In the genomic region with DNA sequence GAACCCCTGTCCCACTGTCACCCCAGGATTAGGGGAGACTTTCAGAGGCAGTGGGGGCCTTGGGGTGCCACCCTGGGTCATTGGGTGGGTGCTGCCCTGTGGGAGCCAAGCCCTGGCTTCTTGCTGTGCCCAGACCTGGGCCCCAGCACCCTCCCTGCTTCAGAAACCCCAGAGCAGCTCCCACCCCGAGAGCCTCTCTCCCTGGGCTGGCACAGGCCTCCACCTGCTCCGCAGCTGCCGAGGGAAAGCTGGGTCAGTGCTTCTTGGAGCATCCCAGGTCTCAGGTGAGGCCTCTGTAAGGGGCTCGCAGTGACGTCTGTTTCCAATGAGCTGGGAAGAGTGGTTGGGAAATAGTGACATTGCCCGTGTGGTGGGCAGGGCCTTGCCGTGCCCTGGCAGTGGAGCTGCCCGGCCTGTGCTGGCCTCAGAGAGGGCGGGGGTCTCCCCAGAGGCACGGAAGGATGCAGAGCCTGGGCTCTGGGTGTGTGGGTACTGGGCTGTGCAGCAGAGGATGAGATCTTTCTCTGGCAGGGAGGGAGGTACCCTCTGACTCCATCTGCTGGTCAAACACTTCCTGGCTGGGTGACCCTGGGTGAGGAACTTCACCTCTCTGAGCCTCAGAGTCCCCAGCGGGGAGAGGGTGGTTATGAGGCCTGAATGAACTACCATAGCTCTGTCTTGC, we compare ENCODE assay signal across 8 cellular contexts. TPM values are rescaled to one million over a fixed set of nuclear protein-coding genes. Genes with fewer than 3 reads are reported as not detected.
DNase-seq lines count a peak whose midpoint lies in the region; ATAC-seq, FAIRE-seq and TF ChIP-seq lines count a peak whose summit lies in the region.

No MANE protein-coding gene starts in this region.

- DNase-seq in HCT116 (ENCODE audit: low read depth, low spot score) (no peak), body of pancreas (peak; percentile 56 to 58 (median 58)), mesenchymal stem cell (peak; percentile 45), occipital lobe (lab: John Stamatoyannopoulos, UW) (no peak), GM12892 (ENCODE audit: insufficient read length) (no peak)

- no peaks in the 10 kb centered on the region for H3K9me3 ChIP-seq in BLaER1
- H3K9me3 ChIP-seq in HCT116 (ENCODE audit: control insufficient read depth in 1 of 2, insufficient read depth in 1 of 2, low read depth in 1 of 2, low read length in 2 of 2): no peaks in the 10 kb centered on the region
- no peaks in the 10 kb centered on the region for H3K9me3 ChIP-seq in body of pancreas
- no peaks in the 10 kb centered on the region for H3K9me3 ChIP-seq in mesenchymal stem cell (ENCODE audit: control insufficient read depth, low read length)

- H2BK15ac ChIP-seq in mesenchymal stem cell (ENCODE audit: low read depth, poor library complexity, severe bottlenecking): no peak overlapping the region

- FAIRE-seq in GM12892 (lab: Jason Lieb, UNC): no peak

- peak; percentile 37 for ATAC-seq in HCT116
- ATAC-seq in body of pancreas: peak; percentile 29
- ATAC-seq in HG03469 (IDR thresholded peaks at IDR 0.05; ENCODE audit: unreplicated experiment): no peak
- no peak for ATAC-seq in GM19035 (IDR thresholded peaks at IDR 0.05; ENCODE audit: unreplicated experiment)

- no peak overlapping the region for H2BK12ac ChIP-seq in mesenchymal stem cell (ENCODE audit: low read length in 2 of 2)

- H4K91ac ChIP-seq in mesenchymal stem cell (ENCODE audit: low read length): no peak overlapping the region

- H3K79me2 ChIP-seq in HCT116 (ENCODE audit: insufficient read depth, low read length): no peaks in the 10 kb centered on the region

- H3K4me2 ChIP-seq in BLaER1 (peak overlapping the region; percentile 99), HCT116 (ENCODE audit: low read length) (no peak overlapping the region), mesenchymal stem cell (ENCODE audit: low read length, poor library complexity, severe bottlenecking) (no peak overlapping the region)

- peaks cover 98% of the 10 kb centered on the region for H3K4me1 ChIP-seq in BLaER1
- H3K4me1 ChIP-seq in HCT116 (ENCODE audit: control insufficient read depth in 1 of 2, insufficient read depth in 2 of 2, low read length in 2 of 2): peaks cover 13 to 18% of the 10 kb centered on the region in 2 experiments
- H3K4me1 ChIP-seq in body of pancreas: peaks cover 76% of the 10 kb centered on the region
- peaks cover 24% of the 10 kb centered on the region for H3K4me1 ChIP-seq in mesenchymal stem cell (ENCODE audit: control insufficient read depth, insufficient read depth, low read depth, low read length)

- H3K4me3 ChIP-seq in BLaER1 (peak overlapping the region; percentile 47; the same call in 1 of the 2 replicates), HCT116 (replicated peaks in 1 of 2; ENCODE audit: low read depth in 1 of 2, low read length in 2 of 2) (no peak overlapping the region), body of pancreas (no peak overlapping the region), mesenchymal stem cell (ENCODE audit: insufficient read depth in 1 of 2, low read depth in 1 of 2, low read length in 2 of 2) (no peak overlapping the region)

- peaks cover 37% of the 10 kb centered on the region for H3K79me1 ChIP-seq in mesenchymal stem cell (replicated peaks; ENCODE audit: low read length, poor library complexity, severe bottlenecking)

- H3K23ac ChIP-seq in mesenchymal stem cell (ENCODE audit: low read length in 2 of 2): no peak overlapping the region

- CTCF ChIA-PET in HCT116 (lab: Charles Lee): interaction anchor here (1.0 kb wide), 1 partner anchor 116 kb away, joined by 3 read pairs; no protein-coding TSS in a partner anchor

- no peak overlapping the region for H3K14ac ChIP-seq in mesenchymal stem cell (ENCODE audit: low read length in 2 of 2)

- intact Hi-C loops in HCT116 (cut with micrococcal nuclease) (loop anchor here (10.0 kb wide), 1 partner anchor 46 kb away; no protein-coding TSS in a partner anchor), body of pancreas (cut with DNase I) (no loop called here)

- POLR2A ChIA-PET in HCT116 (lab: Charles Lee): no interaction called here

- TF ChIP-seq POLR2A in HCT116 (IDR thresholded peaks at IDR 0.05; ENCODE audit: borderline replicate concordance, extremely low read depth, insufficient read depth, insufficient read length): no peak
- no peak for TF ChIP-seq POLR2A in body of pancreas (IDR thresholded peaks at IDR 0.05)
- TF ChIP-seq POLR2A in GM12892 (IDR thresholded peaks at IDR 0.05; ENCODE audit: low read depth, low read length): no peak

- no peak overlapping the region for H3K18ac ChIP-seq in mesenchymal stem cell (ENCODE audit: low read depth in 1 of 2, low read length in 2 of 2)

- H3K27me3 ChIP-seq in BLaER1: no peaks in the 10 kb centered on the region
- no peaks in the 10 kb centered on the region for H3K27me3 ChIP-seq in HCT116 (ENCODE audit: insufficient read depth, low read length)
- H3K27me3 ChIP-seq in body of pancreas: no peaks in the 10 kb centered on the region
- H3K27me3 ChIP-seq in mesenchymal stem cell (ENCODE audit: control insufficient read depth in 1 of 2, insufficient read depth in 1 of 2, low read length in 2 of 2): no peaks in the 10 kb centered on the region

- H2AFZ ChIP-seq in HCT116 (ENCODE audit: low read depth, low read length, poor library complexity, severe bottlenecking) (no peak overlapping the region), mesenchymal stem cell (ENCODE audit: low read depth, low read length) (no peak overlapping the region)

- H4K8ac ChIP-seq in mesenchymal stem cell (ENCODE audit: low read length): no peak overlapping the region

- no peak overlapping the region for H2BK5ac ChIP-seq in mesenchymal stem cell (ENCODE audit: low read depth, low read length, poor library complexity, severe bottlenecking)

- no peak overlapping the region for H2AK5ac ChIP-seq in mesenchymal stem cell (ENCODE audit: low read length, severe bottlenecking)

- H3K4ac ChIP-seq in mesenchymal stem cell (ENCODE audit: low read depth in 1 of 2, low read length in 2 of 2): no peak overlapping the region

- TF ChIP-seq CTCF in HCT116 (IDR thresholded peaks at IDR 0.05 in 2 of 3, conservative IDR thresholded peaks at IDR 0.05 in 1 of 3; ENCODE audit: borderline replicate concordance in 1 of 3, insufficient read depth in 1 of 3, low read depth in 2 of 3, low read length in 2 of 3) (peak; percentile 20 to 60 (median 48); a peak in 5 of 6 replicates), body of pancreas (IDR thresholded peaks at IDR 0.05) (peak in 6 of 7 experiments; percentile 9 to 54 (median 38))

- no peak; the same call in 1 of the 2 replicates for TF ChIP-seq RAD21 in HCT116 (IDR thresholded peaks at IDR 0.05; ENCODE audit: low read depth)

- BruUV-seq in HCT116 (replicated peaks; lab: Mats Ljungman, UMichigan): no TSS peak

- 36 to 56% methylated on average over 3 to 11 of the region's 11 CpGs for WGBS in body of pancreas, 2 donors
- 90% methylated on average over 11 of the region's 11 CpGs for WGBS in mesenchymal stem cell

- H3K9ac ChIP-seq in BLaER1: peak overlapping the region; percentile 68
- no peak overlapping the region for H3K9ac ChIP-seq in HCT116 (ENCODE audit: low read length)
- H3K9ac ChIP-seq in mesenchymal stem cell (ENCODE audit: low read length): peak overlapping the region; percentile 44

- H4K20me1 ChIP-seq in BLaER1 (peaks cover 68% of the 10 kb centered on the region), HCT116 (ENCODE audit: insufficient read depth) (no peaks in the 10 kb centered on the region)

- H3K36me3 ChIP-seq in BLaER1 (peaks cover 43% of the 10 kb centered on the region), HCT116 (ENCODE audit: control insufficient read depth in 1 of 2, insufficient read depth in 2 of 2, low read length in 2 of 2) (peaks cover 18 to 20% of the 10 kb centered on the region in 2 experiments; a peak in 2 of 4 replicates), body of pancreas (replicated peaks in 1 of 2; ENCODE audit: insufficient read depth in 1 of 2, low read depth in 2 of 2) (peaks cover 0 to 14% of the 10 kb centered on the region in 2 donors), mesenchymal stem cell (ENCODE audit: control insufficient read depth in 1 of 2, insufficient read depth in 2 of 2, low read depth in 1 of 2, low read length in 2 of 2) (peaks cover 70 to 75% of the 10 kb centered on the region in 2 experiments)

- RAD21 ChIA-PET in HCT116 (lab: Charles Lee; ENCODE audit: low non-redundant PET in 1 of 2, low total read pairs in 2 of 2, uncharacterized antibody in 2 of 2, unreplicated experiment in 2 of 2): no interaction called here

- no peaks in the 10 kb centered on the region for H3K9me2 ChIP-seq in HCT116 (ENCODE audit: insufficient read depth)

- H3K27ac ChIP-seq in BLaER1 (peak overlapping the region; percentile 84), HCT116 (ENCODE audit: low read depth, low read length) (no peak overlapping the region), body of pancreas (peak overlapping the region; percentile 63 to 87 (median 72)), mesenchymal stem cell (ENCODE audit: low read length, poor library complexity, severe bottlenecking) (no peak overlapping the region)

- H2BK120ac ChIP-seq in mesenchymal stem cell (ENCODE audit: low read depth, low read length): no peak overlapping the region

TF ChIP-seq in HCT116, 20 proteins besides CTCF, POLR2A, EP300 and RAD21 (continues in another document):
- no peak for TF ChIP-seq SIN3A (IDR thresholded peaks at IDR 0.05; ENCODE audit: low read depth)

RNA-seq across cellular contexts. Expression of a gene that starts 23.0 kb away (rescaled TPM):
- total RNA-seq in HCT116 (2021; ENCODE audit: unreplicated experiment): 0.47 TPM
- polyA plus RNA-seq in HCT116 (2012): 1.7 and 2.5 TPM in 2 replicates
- not detected for total RNA-seq in body of pancreas
- polyA plus RNA-seq in mesenchymal stem cell (2013, experiment 1 of 2): 0.17 TPM
- 0.27 TPM for polyA plus RNA-seq in mesenchymal stem cell (2013, experiment 2 of 2)
- 0.31 TPM for total RNA-seq in occipital lobe
- 0.70 TPM for polyA plus RNA-seq in GM12892 (2012; ENCODE audit: missing spikeins)

RNA-seq across cellular contexts. Expression of a gene that starts 23.1 kb away (rescaled TPM):
- total RNA-seq in HCT116 (2021; ENCODE audit: unreplicated experiment): 107 TPM
- 118 and 140 TPM in 2 replicates for polyA plus RNA-seq in HCT116 (2012)
- 100 to 1,000 TPM in 1 of 2 donors, 10 to 100 TPM in 1; 43.8 to 119 TPM for total RNA-seq in body of pancreas
- 88.8 TPM for polyA plus RNA-seq in mesenchymal stem cell (2013, experiment 1 of 2)
- polyA plus RNA-seq in mesenchymal stem cell (2013, experiment 2 of 2): 95.4 TPM
- total RNA-seq in occipital lobe: 17.8 TPM
- polyA plus RNA-seq in GM12892 (2012; ENCODE audit: missing spikeins): 74.4 TPM

RNA-seq across cellular contexts. Expression of a gene that starts 24.3 kb away (rescaled TPM):
- total RNA-seq in HCT116 (2021; ENCODE audit: unreplicated experiment) (35.2 TPM), body of pancreas (10 to 100 TPM; 19.2 to 34.9 TPM), occipital lobe (22.9 TPM)
- polyA plus RNA-seq in HCT116 (2012): 21.2 and 31.8 TPM in 2 replicates
- polyA plus RNA-seq in mesenchymal stem cell (2013, experiment 1 of 2): 19.9 TPM
- polyA plus RNA-seq in mesenchymal stem cell (2013, experiment 2 of 2): 19.0 TPM
- 4.0 TPM for polyA plus RNA-seq in GM12892 (2012; ENCODE audit: missing spikeins)

RNA-seq across cellular contexts. Expression of a gene that starts 53.9 kb away (rescaled TPM):
- total RNA-seq in HCT116 (2021; ENCODE audit: unreplicated experiment) (not detected), body of pancreas (under 1 TPM in 1 of 2 donors, not detected in 1; 0.66 TPM), occipital lobe (1.9 TPM)
- polyA plus RNA-seq in HCT116 (2012): 0.04 and 0.18 TPM in 2 replicates
- polyA plus RNA-seq in mesenchymal stem cell (2013, experiment 1 of 2): not detected
- polyA plus RNA-seq in mesenchymal stem cell (2013, experiment 2 of 2): not detected
- not detected for polyA plus RNA-seq in GM12892 (2012; ENCODE audit: missing spikeins)

Comparison
In these comparisons a context has a peak if more than half of its experiments do, and no peak if none do; other contexts are left out.
1. H3K27ac ChIP-seq: peak in BLaER1 (single experiment) and body of pancreas (4 of 4); none in HCT116 (single experiment) and mesenchymal stem cell (single experiment).
2. ATAC-seq: peak in HCT116 (single experiment) and body of pancreas (single experiment); none in HG03469 (single experiment) and GM19035 (single experiment).
3. DNase-seq: peak in body of pancreas (4 of 4) and mesenchymal stem cell (single experiment); none in HCT116 (single experiment), occipital lobe (single experiment) and GM12892 (single experiment).